ENCODE assay signal across 12 cellular contexts in genomic region chr16:3285131-3285530, GRCh38. TPM values are rescaled to one million over a fixed set of nuclear protein-coding genes. Genes with fewer than 3 reads are reported as not detected.
DNase-seq lines count a peak whose midpoint lies in the region; ATAC-seq, FAIRE-seq and TF ChIP-seq lines count a peak whose summit lies in the region.
"Had no signal": no experiment of that assay in that cellular context is flagged by ENCODE, and none has a peak within 500 bp of the region (broad histone marks: within the 10 kb centered on the region; RNA-seq: fewer than 3 reads in every experiment).

No MANE protein-coding gene starts in this region.

- no peaks in the 10 kb centered on the region for H4K20me1 ChIP-seq in keratinocyte (ENCODE audit: control insufficient read depth, extremely low read depth, insufficient read depth, low read length)

- H3K36me3 ChIP-seq in keratinocyte (ENCODE audit: control insufficient read depth in 2 of 2, extremely low read depth in 1 of 2, insufficient read depth in 2 of 2, low read length in 2 of 2) (peaks cover 20 to 29% of the 10 kb centered on the region in 2 experiments), tibial artery (peaks cover 48 to 55% (median 53%) of the 10 kb centered on the region in 3 donors), gastroesophageal sphincter (peaks cover 0 to 56% of the 10 kb centered on the region in 2 donors)

- dilution Hi-C loops in keratinocyte (cut with MboI; ENCODE audit: extremely low pct_ligation_motif_present, low sequenced_read_pairs), result no loop called here

- peaks cover 4% of the 10 kb centered on the region for H3K9me3 Mint-ChIP-seq in activated naive CD4-positive, alpha-beta T cell treated with anti-CD3 and anti-CD28 coated beads, Interleukin-2, amount 50 U/mL, for 24 hours
- peaks cover 16% of the 10 kb centered on the region for H3K9me3 Mint-ChIP-seq in activated naive CD8-positive, alpha-beta T cell treated with anti-CD3 and anti-CD28 coated beads, Interleukin-2, amount 10 ng/mL, durations not matched to agents 7 days and 5 days

- H3K4me1 ChIP-seq in keratinocyte (ENCODE audit: control insufficient read depth, extremely low read depth, insufficient read depth, low read length), result peaks cover 15% of the 10 kb centered on the region
- H3K4me1 ChIP-seq in tibial artery, result peaks cover 0 to 34% (median 27%) of the 10 kb centered on the region in 4 donors
- H3K4me1 ChIP-seq in gastroesophageal sphincter, result peaks cover 0 to 35% (median 16%) of the 10 kb centered on the region in 3 donors

- H3K4me1 Mint-ChIP-seq in activated naive CD4-positive, alpha-beta T cell treated with anti-CD3 and anti-CD28 coated beads, Interleukin-2, amount 50 U/mL, for 24 hours, result peaks cover 34% of the 10 kb centered on the region
- H3K4me1 Mint-ChIP-seq in activated naive CD8-positive, alpha-beta T cell treated with anti-CD3 and anti-CD28 coated beads, Interleukin-2, amount 10 ng/mL, durations not matched to agents 7 days and 5 days, result peaks cover 23% of the 10 kb centered on the region

- no peaks in the 10 kb centered on the region for H3K27me3 Mint-ChIP-seq in activated naive CD4-positive, alpha-beta T cell treated with anti-CD3 and anti-CD28 coated beads, Interleukin-2, amount 50 U/mL, for 24 hours
- no peaks in the 10 kb centered on the region for H3K27me3 Mint-ChIP-seq in activated naive CD8-positive, alpha-beta T cell treated with anti-CD3 and anti-CD28 coated beads, Interleukin-2, amount 10 ng/mL, durations not matched to agents 7 days and 5 days

- H3K4me3 ChIP-seq in keratinocyte (ENCODE audit: control insufficient read depth in 2 of 3, extremely low read depth in 1 of 3, insufficient read depth in 2 of 3, low read depth in 1 of 3, low read length in 3 of 3) (peak overlapping the region; percentile 21 to 79 (median 77)), tibial artery (peak overlapping the region; percentile 87 to 98), gastroesophageal sphincter (peak overlapping the region in 1 of 2 donors; percentile 88)

- POLR2A ChIA-PET in activated naive CD8-positive, alpha-beta T cell treated with anti-CD3 and anti-CD28 coated beads, Interleukin-2, amount 10 ng/mL, durations not matched to agents 7 days and 5 days (lab: Charles Lee), result interaction anchor here (3.4 kb wide), 1 partner anchor 116 kb away, joined by 42 read pairs; the partner anchor contains the start of genes ZNF174 and ZSCAN32

- TF ChIP-seq EP300 in gastroesophageal sphincter (IDR thresholded peaks at IDR 0.05), result no peak

- H3K27ac Mint-ChIP-seq in activated naive CD4-positive, alpha-beta T cell treated with anti-CD3 and anti-CD28 coated beads, Interleukin-2, amount 50 U/mL, for 24 hours, result no peak overlapping the region
- H3K27ac Mint-ChIP-seq in activated naive CD8-positive, alpha-beta T cell treated with anti-CD3 and anti-CD28 coated beads, Interleukin-2, amount 10 ng/mL, durations not matched to agents 7 days and 5 days, result peak overlapping the region; percentile 9

- no peak overlapping the region for H3K9ac ChIP-seq in keratinocyte (ENCODE audit: control insufficient read depth, extremely low read depth, insufficient read depth, low read length)

- no peak overlapping the region for H2AFZ ChIP-seq in keratinocyte (ENCODE audit: control insufficient read depth, low read length)

- peaks cover 54% of the 10 kb centered on the region for H3K79me2 ChIP-seq in keratinocyte (ENCODE audit: control insufficient read depth, insufficient read depth, low read length)

- TF ChIP-seq POLR2A in gastroesophageal sphincter (IDR thresholded peaks at IDR 0.05), result no peak

- H3K36me3 Mint-ChIP-seq in activated naive CD4-positive, alpha-beta T cell treated with anti-CD3 and anti-CD28 coated beads, Interleukin-2, amount 50 U/mL, for 24 hours, result peaks cover 41% of the 10 kb centered on the region
- H3K36me3 Mint-ChIP-seq in activated naive CD8-positive, alpha-beta T cell treated with anti-CD3 and anti-CD28 coated beads, Interleukin-2, amount 10 ng/mL, durations not matched to agents 7 days and 5 days, result peaks cover 62% of the 10 kb centered on the region

- no peak for FAIRE-seq in keratinocyte (lab: Jason Lieb, UNC)
- FAIRE-seq: HTR-8/SVneo had no signal

- no peak overlapping the region for H3K27ac ChIP-seq in keratinocyte (ENCODE audit: control insufficient read depth, insufficient read depth, low read length)
- no peak overlapping the region for H3K27ac ChIP-seq in tibial artery
- no peak overlapping the region for H3K27ac ChIP-seq in gastroesophageal sphincter
- H3K27ac ChIP-seq: adrenal gland had no signal

- H3K27me3 ChIP-seq in keratinocyte (ENCODE audit: control insufficient read depth, extremely low read depth, insufficient read depth, low read length) (no peaks in the 10 kb centered on the region), tibial artery (no peaks in the 10 kb centered on the region), gastroesophageal sphincter (no peaks in the 10 kb centered on the region)
- H3K27me3 ChIP-seq: adrenal gland had no signal

- no peak for DNase-seq in activated naive CD4-positive, alpha-beta T cell treated with anti-CD3 and anti-CD28 coated beads, Interleukin-2, amount 50 U/mL, for 16 hours
- peak; percentile 24 for DNase-seq in activated naive CD8-positive, alpha-beta T cell treated with anti-CD3 and anti-CD28 coated beads, Interleukin-2, amount 10 ng/mL, durations not matched to agents 7 days and 5 days
- no peak for DNase-seq in keratinocyte (ENCODE audit: low read depth, low spot score)
- peak in 1 of 2 donors; percentile 49 for DNase-seq in tibial artery
- DNase-seq in NCI-H345 (lab: John Stamatoyannopoulos, UW), result no peak
- no peak for DNase-seq in COLO829 (ENCODE audit: low spot score)
- DNase-seq: COR-L47 had no signal

- H3K9me1 ChIP-seq in keratinocyte (ENCODE audit: control insufficient read depth, extremely low read depth, insufficient read depth, low read length), result no peaks in the 10 kb centered on the region

- peaks cover 16% of the 10 kb centered on the region for H3K9me3 ChIP-seq in keratinocyte (ENCODE audit: control insufficient read depth, low read depth, low read length)
- H3K9me3 ChIP-seq in tibial artery, result peaks cover 3 to 45% (median 24%) of the 10 kb centered on the region in 3 donors
- peaks cover 0 to 56% (median 6%) of the 10 kb centered on the region in 3 donors for H3K9me3 ChIP-seq in gastroesophageal sphincter

- peak overlapping the region; percentile 98 for H3K4me3 Mint-ChIP-seq in activated naive CD4-positive, alpha-beta T cell treated with anti-CD3 and anti-CD28 coated beads, Interleukin-2, amount 50 U/mL, for 24 hours
- peak overlapping the region; percentile 95 for H3K4me3 Mint-ChIP-seq in activated naive CD8-positive, alpha-beta T cell treated with anti-CD3 and anti-CD28 coated beads, Interleukin-2, amount 10 ng/mL, durations not matched to agents 7 days and 5 days

- TF ChIP-seq CTCF in keratinocyte (optimal IDR thresholded peaks at IDR 0.05 in 1 of 3, IDR thresholded peaks at IDR 0.05 in 1 of 3, conservative IDR thresholded peaks at IDR 0.05 in 1 of 3; ENCODE audit: extremely low read depth in 1 of 3, insufficient read depth in 2 of 3, low read length in 3 of 3) (no peak), tibial artery (IDR thresholded peaks at IDR 0.05) (no peak), gastroesophageal sphincter (IDR thresholded peaks at IDR 0.05) (no peak)

- peak overlapping the region; percentile 80 for H3K4me2 ChIP-seq in keratinocyte (ENCODE audit: control insufficient read depth, extremely low read depth, insufficient read depth, low read depth, low read length)

- ATAC-seq in activated naive CD8-positive, alpha-beta T cell treated with anti-CD3 and anti-CD28 coated beads, Interleukin-2, amount 10 ng/mL, durations not matched to agents 7 days and 5 days (ENCODE audit: low read depth), result no peak
- ATAC-seq in gastroesophageal sphincter, result no peak

- 76 to 86% methylated on average over 2 to 3 of the region's 6 CpGs for WGBS in gastroesophageal sphincter (ENCODE audit: low coverage in 1 of 2), 2 donors

- intact Hi-C loops in tibial artery (cut with DNase I; ENCODE audit: low total_unique reads), result loop anchor here (10.0 kb wide), 1 partner anchor 50 kb away; the partner anchor contains the start of gene ZNF200

RNA-seq across cellular contexts. Expression of gene ZNF263, which starts 1.8 kb away (rescaled TPM):
- 10 to 100 TPM; 34.7 to 36.7 TPM for total RNA-seq in activated naive CD8-positive, alpha-beta T cell treated with anti-CD3 and anti-CD28 coated beads, Interleukin-2, amount 10 ng/mL, durations not matched to agents 7 days and 5 days
- 11.3 to 13.9 TPM (median 13.6 TPM) in 3 replicates for polyA plus RNA-seq in keratinocyte
- 7.8 TPM for polyA plus RNA-seq in keratinocyte (2011; ENCODE audit: low read depth)
- polyA plus RNA-seq in keratinocyte (2011; cell fraction: cytosol; rRNA removed), result 13.3 and 15.5 TPM in 2 replicates
- polyA plus RNA-seq in keratinocyte (2011; cell fraction: nucleus; rRNA removed), result 23.7 and 30.1 TPM in 2 replicates
- polyA plus RNA-seq in keratinocyte (2012; ENCODE audit: low replicate concordance), result 19.1 and 22.0 TPM in 2 replicates
- polyA minus RNA-seq in keratinocyte, result 10.7 to 23.2 TPM (median 15.8 TPM) in 3 replicates
- polyA minus RNA-seq in keratinocyte (2011; cell fraction: cytosol; rRNA and poly(A)+ RNA removed), result 17.3 TPM
- 15.3 and 22.9 TPM in 2 replicates for polyA minus RNA-seq in keratinocyte (2011; cell fraction: nucleus; rRNA and poly(A)+ RNA removed)
- 10 to 100 TPM; 45.5 to 53.6 (median 47.6) TPM for total RNA-seq in gastroesophageal sphincter

RNA-seq across cellular contexts. Expression of gene TIGD7, which starts 20.1 kb away (rescaled TPM):
- total RNA-seq in activated naive CD8-positive, alpha-beta T cell treated with anti-CD3 and anti-CD28 coated beads, Interleukin-2, amount 10 ng/mL, durations not matched to agents 7 days and 5 days, result 10 to 100 TPM; 10.3 to 12.1 TPM
- 0.60 to 1.6 TPM (median 1.4 TPM) in 3 replicates for polyA plus RNA-seq in keratinocyte
- 3.9 TPM for polyA plus RNA-seq in keratinocyte (2011; ENCODE audit: low read depth)
- 0.68 and 0.69 TPM in 2 replicates for polyA plus RNA-seq in keratinocyte (2011; cell fraction: cytosol; rRNA removed)
- 3.9 and 4.6 TPM in 2 replicates for polyA plus RNA-seq in keratinocyte (2011; cell fraction: nucleus; rRNA removed)
- polyA plus RNA-seq in keratinocyte (2012; ENCODE audit: low replicate concordance), result 0.86 and 1.4 TPM in 2 replicates
- polyA minus RNA-seq in keratinocyte, result 0.66 to 2.1 TPM in 2 of 3 replicates, not detected in the other
- polyA minus RNA-seq in keratinocyte (2011; cell fraction: cytosol; rRNA and poly(A)+ RNA removed), result not detected
- 1.4 and 5.1 TPM in 2 replicates for polyA minus RNA-seq in keratinocyte (2011; cell fraction: nucleus; rRNA and poly(A)+ RNA removed)
- 1 to 10 TPM; 4.4 to 8.3 (median 6.2) TPM for total RNA-seq in gastroesophageal sphincter

RNA-seq across cellular contexts. Expression of gene ZNF75A, which starts 20.2 kb away (rescaled TPM):
- total RNA-seq in activated naive CD8-positive, alpha-beta T cell treated with anti-CD3 and anti-CD28 coated beads, Interleukin-2, amount 10 ng/mL, durations not matched to agents 7 days and 5 days, result 10 to 100 TPM; 63.6 to 63.8 TPM
- polyA plus RNA-seq in keratinocyte, result 13.8 to 20.8 TPM (median 19.4 TPM) in 3 replicates
- polyA plus RNA-seq in keratinocyte (2011; ENCODE audit: low read depth), result 15.0 TPM
- polyA plus RNA-seq in keratinocyte (2011; cell fraction: cytosol; rRNA removed), result 6.0 and 12.9 TPM in 2 replicates
- 42.5 and 50.3 TPM in 2 replicates for polyA plus RNA-seq in keratinocyte (2011; cell fraction: nucleus; rRNA removed)
- polyA plus RNA-seq in keratinocyte (2012; ENCODE audit: low replicate concordance), result 10.4 TPM in 2 replicates
- 3.4 to 15.7 TPM (median 9.9 TPM) in 3 replicates for polyA minus RNA-seq in keratinocyte
- polyA minus RNA-seq in keratinocyte (2011; cell fraction: cytosol; rRNA and poly(A)+ RNA removed), result 5.2 TPM
- polyA minus RNA-seq in keratinocyte (2011; cell fraction: nucleus; rRNA and poly(A)+ RNA removed), result 12.1 and 21.3 TPM in 2 replicates
- 10 to 100 TPM; 19.0 to 28.8 (median 27.3) TPM for total RNA-seq in gastroesophageal sphincter

RNA-seq across cellular contexts. Expression of gene MEFV, which starts 28.7 kb away (rescaled TPM):
- total RNA-seq in activated naive CD8-positive, alpha-beta T cell treated with anti-CD3 and anti-CD28 coated beads, Interleukin-2, amount 10 ng/mL, durations not matched to agents 7 days and 5 days, result under 1 TPM; 0.23 to 0.39 TPM
- 0.03 TPM in 1 of 3 replicates, not detected in the others for polyA plus RNA-seq in keratinocyte
- not detected for polyA plus RNA-seq in keratinocyte (2011; ENCODE audit: low read depth)
- not detected in 2 replicates for polyA plus RNA-seq in keratinocyte (2011; cell fraction: cytosol; rRNA removed)
- polyA plus RNA-seq in keratinocyte (2011; cell fraction: nucleus; rRNA removed), result 0.04 TPM in 1 of 2 replicates, not detected in the other
- not detected in 2 replicates for polyA plus RNA-seq in keratinocyte (2012; ENCODE audit: low replicate concordance)
- polyA minus RNA-seq in keratinocyte, result not detected in 3 replicates
- not detected for polyA minus RNA-seq in keratinocyte (2011; cell fraction: cytosol; rRNA and poly(A)+ RNA removed)
- polyA minus RNA-seq in keratinocyte (2011; cell fraction: nucleus; rRNA and poly(A)+ RNA removed), result not detected in 2 replicates
- total RNA-seq in gastroesophageal sphincter, result 1 to 10 TPM; 1.2 to 3.4 (median 1.7) TPM
- total RNA-seq: lung microvascular endothelial cell had no signal

RNA-seq across cellular contexts. Expression of gene ZNF200, which starts 50.2 kb away (rescaled TPM):
- total RNA-seq in activated naive CD8-positive, alpha-beta T cell treated with anti-CD3 and anti-CD28 coated beads, Interleukin-2, amount 10 ng/mL, durations not matched to agents 7 days and 5 days, result 10 to 100 TPM; 16.5 to 19.5 TPM
- 3.1 to 4.7 TPM (median 4.3 TPM) in 3 replicates for polyA plus RNA-seq in keratinocyte
- polyA plus RNA-seq in keratinocyte (2011; ENCODE audit: low read depth), result 2.2 TPM
- 1.9 and 3.6 TPM in 2 replicates for polyA plus RNA-seq in keratinocyte (2011; cell fraction: cytosol; rRNA removed)
- polyA plus RNA-seq in keratinocyte (2011; cell fraction: nucleus; rRNA removed), result 7.4 and 9.2 TPM in 2 replicates
- 4.1 and 4.9 TPM in 2 replicates for polyA plus RNA-seq in keratinocyte (2012; ENCODE audit: low replicate concordance)
- polyA minus RNA-seq in keratinocyte, result 2.0 to 6.3 TPM (median 2.7 TPM) in 3 replicates
- 2.5 TPM for polyA minus RNA-seq in keratinocyte (2011; cell fraction: cytosol; rRNA and poly(A)+ RNA removed)
- polyA minus RNA-seq in keratinocyte (2011; cell fraction: nucleus; rRNA and poly(A)+ RNA removed), result 4.0 and 6.5 TPM in 2 replicates
- 10 to 100 TPM in 2 of 4 donors, 1 to 10 TPM in 2; 5.2 to 11.8 (median 8.0) TPM for total RNA-seq in gastroesophageal sphincter
